In the genomic region with DNA sequence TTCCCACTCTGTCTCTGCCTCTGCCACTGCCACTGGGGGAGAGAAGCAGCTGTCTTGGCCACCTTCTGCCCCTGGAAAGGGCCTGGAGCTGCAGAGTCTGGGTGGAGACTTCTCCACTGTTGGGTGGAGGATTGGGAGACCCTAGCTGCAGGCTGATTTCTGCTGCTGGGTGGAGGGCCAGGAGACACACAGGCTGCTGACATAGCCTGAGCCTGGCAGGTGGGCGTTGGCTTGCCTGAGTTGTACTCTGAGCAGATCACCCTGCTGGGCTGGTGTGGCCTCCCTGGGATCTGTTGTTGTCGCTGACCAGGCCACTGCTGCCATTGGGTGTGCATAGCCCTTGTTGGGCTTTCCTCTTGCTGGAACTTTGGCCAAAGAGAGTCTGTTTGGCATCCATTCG, we compare ENCODE assay signal across 2 cellular contexts.
TF ChIP-seq lines count a peak whose summit lies in the region.

No MANE protein-coding gene starts in this region.

TF ChIP-seq in HepG2, 621 proteins besides CTCF, POLR2A, EP300 and RAD21:
- TF ChIP-seq, protein P1, sequence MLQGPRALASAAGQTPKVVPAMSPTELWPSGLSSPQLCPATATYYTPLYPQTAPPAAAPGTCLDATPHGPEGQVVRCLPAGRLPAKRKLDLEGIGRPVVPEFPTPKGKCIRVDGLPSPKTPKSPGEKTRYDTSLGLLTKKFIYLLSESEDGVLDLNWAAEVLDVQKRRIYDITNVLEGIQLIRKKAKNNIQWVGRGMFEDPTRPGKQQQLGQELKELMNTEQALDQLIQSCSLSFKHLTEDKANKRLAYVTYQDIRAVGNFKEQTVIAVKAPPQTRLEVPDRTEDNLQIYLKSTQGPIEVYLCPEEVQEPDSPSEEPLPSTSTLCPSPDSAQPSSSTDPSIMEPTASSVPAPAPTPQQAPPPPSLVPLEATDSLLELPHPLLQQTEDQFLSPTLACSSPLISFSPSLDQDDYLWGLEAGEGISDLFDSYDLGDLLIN (CRISPR knock-in tag; IDR thresholded peaks at IDR 0.05; ENCODE audit: borderline replicate concordance): no peak
- TF ChIP-seq ZFX (CRISPR knock-in tag; IDR thresholded peaks at IDR 0.05; ENCODE audit: low read depth): no peak
- no peak for TF ChIP-seq ZSCAN31 (CRISPR knock-in tag; IDR thresholded peaks at IDR 0.05; ENCODE audit: low read depth)
- no peak for TF ChIP-seq SIX4 (CRISPR knock-in tag; IDR thresholded peaks at IDR 0.05)
- TF ChIP-seq, protein P2, sequence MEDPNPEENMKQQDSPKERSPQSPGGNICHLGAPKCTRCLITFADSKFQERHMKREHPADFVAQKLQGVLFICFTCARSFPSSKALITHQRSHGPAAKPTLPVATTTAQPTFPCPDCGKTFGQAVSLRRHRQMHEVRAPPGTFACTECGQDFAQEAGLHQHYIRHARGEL (CRISPR knock-in tag; IDR thresholded peaks at IDR 0.05): no peak
- no peak for TF ChIP-seq ZNF550 (CRISPR knock-in tag; IDR thresholded peaks at IDR 0.05; ENCODE audit: borderline replicate concordance)
- no peak for TF ChIP-seq MED13 (CRISPR knock-in tag; IDR thresholded peaks at IDR 0.05)
- no peak for TF ChIP-seq ZFAT (CRISPR knock-in tag; conservative IDR thresholded peaks at IDR 0.05)
- TF ChIP-seq, protein P3, sequence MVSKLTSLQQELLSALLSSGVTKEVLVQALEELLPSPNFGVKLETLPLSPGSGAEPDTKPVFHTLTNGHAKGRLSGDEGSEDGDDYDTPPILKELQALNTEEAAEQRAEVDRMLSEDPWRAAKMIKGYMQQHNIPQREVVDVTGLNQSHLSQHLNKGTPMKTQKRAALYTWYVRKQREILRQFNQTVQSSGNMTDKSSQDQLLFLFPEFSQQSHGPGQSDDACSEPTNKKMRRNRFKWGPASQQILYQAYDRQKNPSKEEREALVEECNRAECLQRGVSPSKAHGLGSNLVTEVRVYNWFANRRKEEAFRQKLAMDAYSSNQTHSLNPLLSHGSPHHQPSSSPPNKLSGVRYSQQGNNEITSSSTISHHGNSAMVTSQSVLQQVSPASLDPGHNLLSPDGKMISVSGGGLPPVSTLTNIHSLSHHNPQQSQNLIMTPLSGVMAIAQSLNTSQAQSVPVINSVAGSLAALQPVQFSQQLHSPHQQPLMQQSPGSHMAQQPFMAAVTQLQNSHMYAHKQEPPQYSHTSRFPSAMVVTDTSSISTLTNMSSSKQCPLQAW (CRISPR knock-in tag; IDR thresholded peaks at IDR 0.05): no peak
- TF ChIP-seq, protein P4, sequence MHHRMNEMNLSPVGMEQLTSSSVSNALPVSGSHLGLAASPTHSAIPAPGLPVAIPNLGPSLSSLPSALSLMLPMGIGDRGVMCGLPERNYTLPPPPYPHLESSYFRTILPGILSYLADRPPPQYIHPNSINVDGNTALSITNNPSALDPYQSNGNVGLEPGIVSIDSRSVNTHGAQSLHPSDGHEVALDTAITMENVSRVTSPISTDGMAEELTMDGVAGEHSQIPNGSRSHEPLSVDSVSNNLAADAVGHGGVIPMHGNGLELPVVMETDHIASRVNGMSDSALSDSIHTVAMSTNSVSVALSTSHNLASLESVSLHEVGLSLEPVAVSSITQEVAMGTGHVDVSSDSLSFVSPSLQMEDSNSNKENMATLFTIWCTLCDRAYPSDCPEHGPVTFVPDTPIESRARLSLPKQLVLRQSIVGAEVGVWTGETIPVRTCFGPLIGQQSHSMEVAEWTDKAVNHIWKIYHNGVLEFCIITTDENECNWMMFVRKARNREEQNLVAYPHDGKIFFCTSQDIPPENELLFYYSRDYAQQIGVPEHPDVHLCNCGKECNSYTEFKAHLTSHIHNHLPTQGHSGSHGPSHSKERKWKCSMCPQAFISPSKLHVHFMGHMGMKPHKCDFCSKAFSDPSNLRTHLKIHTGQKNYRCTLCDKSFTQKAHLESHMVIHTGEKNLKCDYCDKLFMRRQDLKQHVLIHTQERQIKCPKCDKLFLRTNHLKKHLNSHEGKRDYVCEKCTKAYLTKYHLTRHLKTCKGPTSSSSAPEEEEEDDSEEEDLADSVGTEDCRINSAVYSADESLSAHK (CRISPR knock-in tag; IDR thresholded peaks at IDR 0.05; ENCODE audit: borderline replicate concordance): no peak
- TF ChIP-seq RBM39 (IDR thresholded peaks at IDR 0.05; ENCODE audit: low read depth, low read length, poor library complexity, severe bottlenecking): no peak
- no peak for TF ChIP-seq SSRP1 (CRISPR knock-in tag; IDR thresholded peaks at IDR 0.05)
- no peak for TF ChIP-seq ERF (CRISPR knock-in tag; IDR thresholded peaks at IDR 0.05)

TF ChIP-seq in H1, 55 proteins besides CTCF, POLR2A, EP300 and RAD21:
- TF ChIP-seq TCF12 (IDR thresholded peaks at IDR 0.05; ENCODE audit: low read depth, low read length): no peak
- TF ChIP-seq POLR2AphosphoS5 (IDR thresholded peaks at IDR 0.05; ENCODE audit: low read depth, low read length): no peak
- no peak for TF ChIP-seq YY1 (IDR thresholded peaks at IDR 0.05; ENCODE audit: low read depth, low read length)
- no peak for TF ChIP-seq CBX5 (IDR thresholded peaks at IDR 0.05; ENCODE audit: low read depth, low read length)
